22 cellular contexts compared by ENCODE assay signal in the genomic region with DNA sequence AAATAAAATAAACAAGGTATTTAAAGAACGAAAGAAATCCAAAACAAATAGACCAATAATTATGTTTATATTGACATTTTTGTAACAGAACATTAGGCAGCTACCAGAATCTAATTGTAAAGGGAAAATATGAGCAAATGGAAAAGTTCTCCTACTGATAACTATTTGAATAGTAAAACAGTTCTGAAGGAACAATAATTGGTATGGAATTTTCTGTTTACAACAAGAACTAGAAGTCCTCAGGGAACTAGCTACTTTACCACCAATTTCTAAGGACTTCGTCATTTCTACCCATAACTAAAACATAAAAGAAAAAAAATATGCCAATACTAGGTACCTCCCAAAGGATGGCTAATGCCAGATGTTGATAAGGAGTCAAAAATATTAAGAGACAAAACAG. TPM values are rescaled to one million over a fixed set of nuclear protein-coding genes. Genes with fewer than 3 reads are reported as not detected.
A peak's percentile ranks its signal among the peaks of the same experiment; 100 is the strongest.
DNase-seq lines count a peak whose midpoint lies in the region; FAIRE-seq and TF ChIP-seq lines count a peak whose summit lies in the region.
"Had no signal": no experiment of that assay in that cellular context is flagged by ENCODE, and none has a peak within 500 bp of the region (broad histone marks: within the 10 kb centered on the region; RNA-seq: fewer than 3 reads in every experiment).

No MANE protein-coding gene starts in this region.

- DNase-seq in NCI-H1930 (lab: John Stamatoyannopoulos, UW) (peak; percentile 42 to 65), fibroblast of gingiva (ENCODE audit: low read depth) (peak; percentile 62), stomach (no peak), 8988T (no peak), CD1c-positive myeloid dendritic cell (ENCODE audit: extremely low spot score) (no peak)
- DNase-seq in stimulated activated naive CD4-positive, alpha-beta T cell treated with Interleukin-2 at 50 U/mL for 16 hours (lab: John Stamatoyannopoulos, UW), result no peak
- DNase-seq: CD8-positive, alpha-beta memory T cell; DMS 273 treated with DMSO at 0.1 percent for 48 hours; DMS79 treated with DMSO at 0.1 percent for 48 hours; GOT3; HFFc6; NCI-H1092; NCI-H1436; NCI-H2029; NCI-H2227 treated with DMSO at 0.1 percent for 48 hours; NCI-H526 treated with DMSO at 0.1 percent for 48 hours; T-cell had no signal

- TF ChIP-seq EP300 in stomach (IDR thresholded peaks at IDR 0.05), result no peak

- WGBS in stomach, 5 donors, result 41 to 68% (median 52%) methylated on average over 2 of the region's 2 CpGs

- no peak overlapping the region for H3K4me3 ChIP-seq in stomach
- H3K4me3 ChIP-seq: HAP-1 had no signal

- peak; percentile 25 for FAIRE-seq in G401.6 (lab: Jason Lieb, UNC)
- FAIRE-seq: GM18507 had no signal

- no peak for TF ChIP-seq POLR2A in stomach (IDR thresholded peaks at IDR 0.05)

- intact Hi-C loops in stomach (cut with DNase I; ENCODE audit: low total_unique reads), result no loop called here

- H3K4me1 ChIP-seq in stomach, result peaks cover 0 to 21% (median 14%) of the 10 kb centered on the region in 4 donors

- no peaks in the 10 kb centered on the region for H3K9me3 ChIP-seq in stomach
- H3K9me3 ChIP-seq: HAP-1 had no signal

- no peak for TF ChIP-seq CTCF in stomach (IDR thresholded peaks at IDR 0.05)

- H3K27me3 ChIP-seq in stomach, result no peaks in the 10 kb centered on the region

- H3K27ac ChIP-seq in stomach, result peak overlapping the region in 3 of 5 donors; percentile 9 to 48 (median 15)
- H3K27ac ChIP-seq: C4-2B, RWPE1 had no signal

- H3K36me3 ChIP-seq in stomach, result peaks cover 0 to 26% (median 16%) of the 10 kb centered on the region in 4 donors

RNA-seq across cellular contexts. Expression of a gene that starts 58.5 kb away (rescaled TPM):
- total RNA-seq in stomach, result 10 to 100 TPM; 15.2 to 81.0 (median 19.8) TPM
- 10 to 100 TPM; 19.1 to 27.5 (median 27.2) TPM for polyA plus RNA-seq in stomach

Comparison
In these comparisons a context has a peak if more than half of its experiments do, and no peak if none do; other contexts are left out.
1. DNase-seq: peak in NCI-H1930 (2 of 2) and fibroblast of gingiva (single experiment); none in stomach (single experiment), stimulated activated naive CD4-positive, alpha-beta T cell treated with Interleukin-2 at 50 U/mL for 16 hours (single experiment), 8988T (single experiment) and CD1c-positive myeloid dendritic cell (single experiment).